Comparison of ENCODE assay signal across 21 cellular contexts in the genomic region with DNA sequence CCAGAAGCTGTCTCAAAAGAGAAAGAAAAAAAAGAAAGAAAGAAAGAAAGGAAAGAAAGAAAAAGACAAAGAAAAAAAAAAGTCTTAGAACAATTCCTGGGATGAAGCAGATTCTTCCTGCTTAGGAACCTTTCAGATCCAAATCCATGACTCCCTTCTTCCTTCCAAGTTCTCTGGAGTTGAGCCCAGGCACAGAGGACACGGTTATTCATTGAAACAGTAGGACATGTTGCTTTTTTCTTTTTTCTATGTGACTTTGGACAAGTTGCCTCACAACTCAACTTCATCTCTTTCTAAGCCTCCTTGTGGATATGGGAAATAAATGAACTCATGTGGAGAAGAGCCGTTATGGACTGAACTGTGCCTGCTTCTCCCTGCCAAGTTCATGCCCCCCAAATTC. TPM values are rescaled to one million over a fixed set of nuclear protein-coding genes. Genes with fewer than 3 reads are reported as not detected.
A peak's percentile ranks its signal among the peaks of the same experiment; 100 is the strongest.
DNase-seq lines count a peak whose midpoint lies in the region; ATAC-seq and TF ChIP-seq lines count a peak whose summit lies in the region.
"Had no signal": no experiment of that assay in that cellular context is flagged by ENCODE, and none has a peak within 500 bp of the region (broad histone marks: within the 10 kb centered on the region; RNA-seq: fewer than 3 reads in every experiment).

No MANE protein-coding gene starts in this region.

- H3K79me2 ChIP-seq in KMS-11 (ENCODE audit: insufficient read depth, low read depth), result no peaks in the 10 kb centered on the region

- ATAC-seq in activated CD4-positive, alpha-beta T cell treated with anti-CD3 and anti-CD28 coated beads for 36 hours, result no peak
- ATAC-seq in GM21529 (IDR thresholded peaks at IDR 0.05; ENCODE audit: unreplicated experiment), result no peak
- no peak for ATAC-seq in activated CD8-positive, alpha-beta memory T cell treated with anti-CD3 and anti-CD28 coated beads, Interleukin-2, amount 10 ng/mL, durations not matched to agents 7 days and 5 days

- no peaks in the 10 kb centered on the region for H4K20me1 ChIP-seq in KMS-11 (ENCODE audit: insufficient read depth)

- H3K9ac ChIP-seq in KMS-11, result no peak overlapping the region

- CTCF ChIA-PET in activated CD4-positive, alpha-beta T cell treated with anti-CD3 and anti-CD28 coated beads for 36 hours (lab: Charles Lee), result interaction anchor here (0.9 to 3.8 kb wide), 6 partner anchors 9 to 76 kb away, joined by 3 to 22 read pairs (median 9); a partner anchor contains a TSS
- CTCF ChIA-PET in activated CD8-positive, alpha-beta memory T cell treated with anti-CD3 and anti-CD28 coated beads, Interleukin-2, amount 10 ng/mL, durations not matched to agents 7 days and 5 days (lab: Charles Lee), result interaction anchor here (3.3 kb wide), 1 partner anchor 32 kb away, joined by 12 read pairs; no protein-coding TSS in a partner anchor

- peaks cover 31% of the 10 kb centered on the region for H3K4me1 Mint-ChIP-seq in activated CD4-positive, alpha-beta T cell treated with anti-CD3 and anti-CD28 coated beads, Interleukin-2, amount 10 ng/mL, durations not matched to agents 24 days and 14 days
- H3K4me1 Mint-ChIP-seq in activated CD4-positive, alpha-beta T cell treated with anti-CD3 and anti-CD28 coated beads for 36 hours, result peaks cover 31% of the 10 kb centered on the region
- peaks cover 42% of the 10 kb centered on the region for H3K4me1 Mint-ChIP-seq in activated CD8-positive, alpha-beta memory T cell treated with anti-CD3 and anti-CD28 coated beads, Interleukin-2, amount 10 ng/mL, durations not matched to agents 7 days and 5 days

- H3K9me3 Mint-ChIP-seq in activated CD4-positive, alpha-beta T cell treated with anti-CD3 and anti-CD28 coated beads, Interleukin-2, amount 10 ng/mL, durations not matched to agents 24 days and 14 days, result no peaks in the 10 kb centered on the region
- H3K9me3 Mint-ChIP-seq in activated CD4-positive, alpha-beta T cell treated with anti-CD3 and anti-CD28 coated beads for 36 hours (ENCODE audit: low read depth), result no peaks in the 10 kb centered on the region
- H3K9me3 Mint-ChIP-seq in activated CD8-positive, alpha-beta memory T cell treated with anti-CD3 and anti-CD28 coated beads, Interleukin-2, amount 10 ng/mL, durations not matched to agents 7 days and 5 days (ENCODE audit: low read depth), result no peaks in the 10 kb centered on the region
- H3K9me3 Mint-ChIP-seq: CD14-positive monocyte had no signal

- H3K4me3 Mint-ChIP-seq in activated CD4-positive, alpha-beta T cell treated with anti-CD3 and anti-CD28 coated beads, Interleukin-2, amount 10 ng/mL, durations not matched to agents 24 days and 14 days, result no peak overlapping the region
- H3K4me3 Mint-ChIP-seq in activated CD4-positive, alpha-beta T cell treated with anti-CD3 and anti-CD28 coated beads for 36 hours, result no peak overlapping the region
- H3K4me3 Mint-ChIP-seq in activated CD8-positive, alpha-beta memory T cell treated with anti-CD3 and anti-CD28 coated beads, Interleukin-2, amount 10 ng/mL, durations not matched to agents 7 days and 5 days, result no peak overlapping the region
- H3K4me3 Mint-ChIP-seq: CD14-positive monocyte had no signal

- no peak for DNase-seq in activated CD4-positive, alpha-beta T cell treated with anti-CD3 and anti-CD28 coated beads, Interleukin-2, amount 10 ng/mL, durations not matched to agents 24 days and 14 days
- no peak for DNase-seq in activated CD4-positive, alpha-beta T cell treated with anti-CD3 and anti-CD28 coated beads for 36 hours
- DNase-seq in fibroblast of the aortic adventitia (ENCODE audit: low read depth), result peak; percentile 30
- no peak for DNase-seq in glomerular visceral epithelial cell (ENCODE audit: extremely low spot score)
- no peak for DNase-seq in activated CD8-positive, alpha-beta memory T cell treated with anti-CD3 and anti-CD28 coated beads, Interleukin-2, amount 10 ng/mL, durations not matched to agents 7 days and 5 days
- DNase-seq: AML-193, EL, GOT3, HCEC 1CT, IMR-90, MV-4-11, NCI-H1105 treated with DMSO at 0.1 percent for 48 hours, NCI-H2029 treated with DMSO at 0.1 percent for 48 hours, NCI-H226, NCI-H510A treated with DMSO at 0.1 percent for 48 hours, NCI-H774, OCI-M1, SJCRH30 had no signal

- peaks cover 3% of the 10 kb centered on the region for H3K27me3 Mint-ChIP-seq in activated CD4-positive, alpha-beta T cell treated with anti-CD3 and anti-CD28 coated beads, Interleukin-2, amount 10 ng/mL, durations not matched to agents 24 days and 14 days
- peaks cover 8% of the 10 kb centered on the region for H3K27me3 Mint-ChIP-seq in activated CD4-positive, alpha-beta T cell treated with anti-CD3 and anti-CD28 coated beads for 36 hours
- peaks cover 13% of the 10 kb centered on the region for H3K27me3 Mint-ChIP-seq in activated CD8-positive, alpha-beta memory T cell treated with anti-CD3 and anti-CD28 coated beads, Interleukin-2, amount 10 ng/mL, durations not matched to agents 7 days and 5 days

- H3K27me3 ChIP-seq in KMS-11 (ENCODE audit: insufficient read depth, low read depth), result no peaks in the 10 kb centered on the region; the same call in 1 of the 2 replicates

- TF ChIP-seq CTCF in KMS-11 (conservative IDR thresholded peaks at IDR 0.05; ENCODE audit: low read depth, low read length) (no peak), fibroblast of the aortic adventitia (IDR thresholded peaks at IDR 0.05; ENCODE audit: insufficient read depth, low read length) (no peak)

- peaks cover 81% of the 10 kb centered on the region for H3K4me1 ChIP-seq in KMS-11 (ENCODE audit: low read depth, poor library complexity, severe bottlenecking)

- H3K27ac ChIP-seq in KMS-11, result no peak overlapping the region; the same call in 1 of the 2 replicates
- H3K27ac ChIP-seq: SJCRH30 had no signal

- peak overlapping the region; percentile 89 for H3K4me2 ChIP-seq in KMS-11

- no peak overlapping the region for H2AFZ ChIP-seq in KMS-11 (ENCODE audit: low read depth)

- POLR2A ChIA-PET in activated CD4-positive, alpha-beta T cell treated with anti-CD3 and anti-CD28 coated beads for 36 hours (lab: Charles Lee), result interaction anchor here (0.6 to 1.8 kb wide), 2 partner anchors 13 to 19 kb away, joined by 6 to 8 read pairs; no protein-coding TSS in a partner anchor

- H3K27ac Mint-ChIP-seq in activated CD4-positive, alpha-beta T cell treated with anti-CD3 and anti-CD28 coated beads, Interleukin-2, amount 10 ng/mL, durations not matched to agents 24 days and 14 days, result peak overlapping the region; percentile 20
- H3K27ac Mint-ChIP-seq in activated CD4-positive, alpha-beta T cell treated with anti-CD3 and anti-CD28 coated beads for 36 hours, result no peak overlapping the region
- no peak overlapping the region for H3K27ac Mint-ChIP-seq in activated CD8-positive, alpha-beta memory T cell treated with anti-CD3 and anti-CD28 coated beads, Interleukin-2, amount 10 ng/mL, durations not matched to agents 7 days and 5 days
- H3K27ac Mint-ChIP-seq: CD14-positive monocyte had no signal

- no peaks in the 10 kb centered on the region for H3K36me3 ChIP-seq in KMS-11 (ENCODE audit: insufficient read depth)
- H3K36me3 ChIP-seq: SJCRH30 had no signal

- no peaks in the 10 kb centered on the region for H3K36me3 Mint-ChIP-seq in activated CD4-positive, alpha-beta T cell treated with anti-CD3 and anti-CD28 coated beads, Interleukin-2, amount 10 ng/mL, durations not matched to agents 24 days and 14 days (ENCODE audit: low read depth)
- H3K36me3 Mint-ChIP-seq in activated CD4-positive, alpha-beta T cell treated with anti-CD3 and anti-CD28 coated beads for 36 hours (ENCODE audit: low read depth), result no peaks in the 10 kb centered on the region
- H3K36me3 Mint-ChIP-seq in activated CD8-positive, alpha-beta memory T cell treated with anti-CD3 and anti-CD28 coated beads, Interleukin-2, amount 10 ng/mL, durations not matched to agents 7 days and 5 days, result no peaks in the 10 kb centered on the region
- H3K36me3 Mint-ChIP-seq: CD14-positive monocyte had no signal

- intact Hi-C loops in activated CD4-positive, alpha-beta T cell treated with anti-CD3 and anti-CD28 coated beads, Interleukin-2, amount 10 ng/mL, durations not matched to agents 24 days and 14 days (cut with micrococcal nuclease), result loop anchor here (5.0 kb wide), 2 partner anchors 114 to 399 kb away; no protein-coding TSS in a partner anchor
- intact Hi-C loops in activated CD4-positive, alpha-beta T cell treated with anti-CD3 and anti-CD28 coated beads for 36 hours (cut with DNase I, micrococcal nuclease), result loop anchor here (1.0 to 5.0 kb wide), 6 partner anchors 9 to 389 kb away; no protein-coding TSS in a partner anchor

- H3K4me3 ChIP-seq in KMS-11 (IDR thresholded peaks at IDR 0.05; ENCODE audit: insufficient read depth, low read depth, low read length) (no peak overlapping the region), fibroblast of the aortic adventitia (ENCODE audit: low read depth, low read length) (no peak overlapping the region)
- H3K4me3 ChIP-seq: SJCRH30 had no signal

RNA-seq across cellular contexts. Expression of a gene that starts 14.7 kb away (rescaled TPM):
- total RNA-seq in activated CD4-positive, alpha-beta T cell treated with anti-CD3 and anti-CD28 coated beads, Interleukin-2, amount 10 ng/mL, durations not matched to agents 24 days and 14 days, result 33.2 and 35.1 TPM in 2 replicates
- 10 to 100 TPM; 15.7 to 16.3 TPM for total RNA-seq in activated CD4-positive, alpha-beta T cell treated with anti-CD3 and anti-CD28 coated beads for 36 hours
- total RNA-seq in fibroblast of the aortic adventitia (ENCODE audit: low replicate concordance), result 0.09 and 15.4 TPM in 2 replicates
- 10 to 100 TPM in 1 of 2 experiments, 1 to 10 TPM in 1; 3.8 to 14.8 TPM for total RNA-seq in activated CD8-positive, alpha-beta memory T cell treated with anti-CD3 and anti-CD28 coated beads, Interleukin-2, amount 10 ng/mL, durations not matched to agents 7 days and 5 days

RNA-seq across cellular contexts. Expression of a gene that starts 29.1 kb away (rescaled TPM):
- total RNA-seq in activated CD4-positive, alpha-beta T cell treated with anti-CD3 and anti-CD28 coated beads, Interleukin-2, amount 10 ng/mL, durations not matched to agents 24 days and 14 days, result 68.9 and 73.9 TPM in 2 replicates
- total RNA-seq in activated CD4-positive, alpha-beta T cell treated with anti-CD3 and anti-CD28 coated beads for 36 hours, result 10 to 100 TPM; 30.2 to 31.5 TPM
- total RNA-seq in fibroblast of the aortic adventitia (ENCODE audit: low replicate concordance), result 22.0 and 31.4 TPM in 2 replicates
- 10 to 100 TPM; 41.4 to 59.3 TPM for total RNA-seq in activated CD8-positive, alpha-beta memory T cell treated with anti-CD3 and anti-CD28 coated beads, Interleukin-2, amount 10 ng/mL, durations not matched to agents 7 days and 5 days
